ENCODE assay signal across 8 cellular contexts in genomic region chr3:124467980-124468902, GRCh38.
DNase-seq lines count a peak whose midpoint lies in the region; ATAC-seq, FAIRE-seq and TF ChIP-seq lines count a peak whose summit lies in the region.

No MANE protein-coding gene starts in this region.

- H3K36me3 Mint-ChIP-seq in T-cell, result no peaks in the 10 kb centered on the region

- no peak overlapping the region for H3K27ac Mint-ChIP-seq in T-cell

- POLR2A ChIA-PET in HEK293T (lab: Yijun Ruan, JAX), result no interaction called here
- POLR2A ChIA-PET in T-cell (lab: Charles Lee), result no interaction called here

- no peak overlapping the region for H3K27ac ChIP-seq in adrenal gland
- no peak overlapping the region for H3K27ac ChIP-seq in right cardiac atrium (ENCODE audit: low read length)
- no peak overlapping the region for H3K27ac ChIP-seq in small intestine (ENCODE audit: low read depth in 1 of 2, low read length in 1 of 2)

- H3K4me3 ChIP-seq in adrenal gland (no peak overlapping the region), right cardiac atrium (ENCODE audit: low read length) (no peak overlapping the region), small intestine (ENCODE audit: low read depth in 1 of 2, low read length in 2 of 2) (no peak overlapping the region)

- no peak for TF ChIP-seq POLR2A in adrenal gland (IDR thresholded peaks at IDR 0.05)

- H3K27me3 ChIP-seq in adrenal gland (no peaks in the 10 kb centered on the region), right cardiac atrium (ENCODE audit: control insufficient read depth, insufficient read depth) (no peaks in the 10 kb centered on the region), small intestine (ENCODE audit: control insufficient read depth in 2 of 2, insufficient read depth in 2 of 2, low read length in 2 of 2) (no peaks in the 10 kb centered on the region)

- H3K27me3 Mint-ChIP-seq in T-cell, result peaks cover 36 to 39% of the 10 kb centered on the region in 2 donors

- DNase-seq in DMS153 treated with DMSO at 0.1 percent for 48 hours (lab: John Stamatoyannopoulos, UW; ENCODE audit: unreplicated experiment), result peak; percentile 64
- DNase-seq in HEK293T (ENCODE audit: extremely low spot score), result peak; percentile 82
- peak; percentile 2 to 61 for DNase-seq in NCI-H526 (lab: John Stamatoyannopoulos, UW)
- peak; percentile 31 to 65 (median 42) for DNase-seq in adrenal gland
- DNase-seq in right cardiac atrium, result peak; percentile 27 to 63 (median 60)
- peak; percentile 62 for DNase-seq in small intestine
- no peak for DNase-seq in T-cell

- intact Hi-C loops in adrenal gland (cut with DNase I) (loop anchor here (2.0 to 5.0 kb wide), 3 partner anchors 116 to 451 kb away; no protein-coding TSS in a partner anchor), right cardiac atrium (cut with DNase I) (loop anchor here (2.0 to 10.0 kb wide), 5 partner anchors 113 to 451 kb away; no protein-coding TSS in a partner anchor)

- peak; percentile 87 to 97 (median 93) for TF ChIP-seq CTCF in adrenal gland (IDR thresholded peaks at IDR 0.05)

- H3K4me1 ChIP-seq in adrenal gland (replicated peaks in 1 of 2) (no peaks in the 10 kb centered on the region), right cardiac atrium (ENCODE audit: control insufficient read depth, insufficient read depth, low read length) (no peaks in the 10 kb centered on the region), small intestine (ENCODE audit: control insufficient read depth in 2 of 2, insufficient read depth in 1 of 2, low read depth in 1 of 2, low read length in 1 of 2) (no peaks in the 10 kb centered on the region)

- ATAC-seq in right cardiac atrium (peak; percentile 69 to 83), GM21367 (IDR thresholded peaks at IDR 0.05; ENCODE audit: unreplicated experiment) (no peak), T-cell (replicated peaks in 1 of 4) (no peak)

- no peak overlapping the region for H3K4me3 Mint-ChIP-seq in T-cell

- no peaks in the 10 kb centered on the region for H3K4me1 Mint-ChIP-seq in T-cell

- 67 to 76% (median 68%) methylated on average over 10 of the region's 10 CpGs for WGBS in adrenal gland, 4 donors
- 67% methylated on average over 10 of the region's 10 CpGs for WGBS in right cardiac atrium
- 30 to 52% (median 41%) methylated on average over 10 of the region's 10 CpGs for WGBS in small intestine, 3 donors

- no peaks in the 10 kb centered on the region for H3K9me3 Mint-ChIP-seq in T-cell

- H3K9me3 ChIP-seq in adrenal gland (replicated peaks in 1 of 3), result no peaks in the 10 kb centered on the region
- no peaks in the 10 kb centered on the region for H3K9me3 ChIP-seq in right cardiac atrium (ENCODE audit: control insufficient read depth, low read length)
- no peaks in the 10 kb centered on the region for H3K9me3 ChIP-seq in small intestine (ENCODE audit: control insufficient read depth, low read depth)

- no peak for FAIRE-seq in small intestine (lab: Jason Lieb, UNC)

- CTCF ChIA-PET in HEK293T (lab: Yijun Ruan, JAX) (interaction anchor here (0.6 to 5.1 kb wide), 8 partner anchors 9 to 386 kb away, joined by 3 to 30 read pairs (median 3); no protein-coding TSS in a partner anchor), T-cell (lab: Charles Lee) (no interaction called here)

- H3K36me3 ChIP-seq in adrenal gland (replicated peaks in 1 of 2) (no peaks in the 10 kb centered on the region), small intestine (ENCODE audit: control insufficient read depth in 2 of 2, insufficient read depth in 2 of 2, low read length in 2 of 2) (no peaks in the 10 kb centered on the region)

TF ChIP-seq in HEK293T, 16 proteins besides CTCF, POLR2A, EP300 and RAD21:
- TF ChIP-seq NFRKB (IDR thresholded peaks at IDR 0.05), result no peak
- peak; percentile 55 for TF ChIP-seq PKNOX1 (IDR thresholded peaks at IDR 0.05)
- TF ChIP-seq FOXK2 (IDR thresholded peaks at IDR 0.05), result no peak

Comparison
In these comparisons a context has a peak if more than half of its experiments do, and no peak if none do; other contexts are left out.
1. DNase-seq: peak in DMS153 treated with DMSO at 0.1 percent for 48 hours (single experiment), HEK293T (single experiment), NCI-H526 (2 of 2), adrenal gland (7 of 7), right cardiac atrium (3 of 3) and small intestine (single experiment); none in T-cell (0 of 34).
2. ATAC-seq: peak in right cardiac atrium (2 of 2); none in GM21367 (single experiment) and T-cell (0 of 4).